ENCODE assay signal across 12 cellular contexts in genomic region chr5:8843766-8844165, GRCh38.
DNase-seq lines count a peak whose midpoint lies in the region; ATAC-seq, FAIRE-seq and TF ChIP-seq lines count a peak whose summit lies in the region.
"Had no signal": no experiment of that assay in that cellular context is flagged by ENCODE, and none has a peak within 500 bp of the region (broad histone marks: within the 10 kb centered on the region; RNA-seq: fewer than 3 reads in every experiment).

No MANE protein-coding gene starts in this region.

- H3K27me3 Mint-ChIP-seq in activated CD4-positive, alpha-beta memory T cell treated with anti-CD3 and anti-CD28 coated beads, Interleukin-2, amount 10 ng/mL, durations not matched to agents 7 days and 5 days, result no peaks in the 10 kb centered on the region
- H3K27me3 Mint-ChIP-seq: stimulated activated memory B cell treated with anti-CD40 and anti-IgM and Interleukin-4, amounts not matched to agents 10 μg/mL and 1 μg/mL and 100 μg/mL, for 72 hours had no signal

- H3K4me1 Mint-ChIP-seq in activated CD4-positive, alpha-beta memory T cell treated with anti-CD3 and anti-CD28 coated beads, Interleukin-2, amount 10 ng/mL, durations not matched to agents 7 days and 5 days, result no peaks in the 10 kb centered on the region
- H3K4me1 Mint-ChIP-seq: stimulated activated memory B cell treated with anti-CD40 and anti-IgM and Interleukin-4, amounts not matched to agents 10 μg/mL and 1 μg/mL and 100 μg/mL, for 72 hours had no signal

- peaks cover 2% of the 10 kb centered on the region for H3K36me3 Mint-ChIP-seq in activated CD4-positive, alpha-beta memory T cell treated with anti-CD3 and anti-CD28 coated beads, Interleukin-2, amount 10 ng/mL, durations not matched to agents 7 days and 5 days (ENCODE audit: low read depth)
- H3K36me3 Mint-ChIP-seq: stimulated activated memory B cell treated with anti-CD40 and anti-IgM and Interleukin-4, amounts not matched to agents 10 μg/mL and 1 μg/mL and 100 μg/mL, for 72 hours had no signal

- H3K4me3 Mint-ChIP-seq in activated CD4-positive, alpha-beta memory T cell treated with anti-CD3 and anti-CD28 coated beads, Interleukin-2, amount 10 ng/mL, durations not matched to agents 7 days and 5 days, result no peak overlapping the region
- H3K4me3 Mint-ChIP-seq: stimulated activated memory B cell treated with anti-CD40 and anti-IgM and Interleukin-4, amounts not matched to agents 10 μg/mL and 1 μg/mL and 100 μg/mL, for 72 hours had no signal

- no peak for ATAC-seq in GM21423 (IDR thresholded peaks at IDR 0.05; ENCODE audit: unreplicated experiment)
- no peak for ATAC-seq in HG02870 (IDR thresholded peaks at IDR 0.05; ENCODE audit: unreplicated experiment)
- ATAC-seq: stimulated activated memory B cell treated with anti-CD40 and anti-IgM and Interleukin-4, amounts not matched to agents 10 μg/mL and 1 μg/mL and 100 μg/mL, for 72 hours had no signal

- POLR2A ChIA-PET in activated CD4-positive, alpha-beta memory T cell treated with anti-CD3 and anti-CD28 coated beads, Interleukin-2, amount 10 ng/mL, durations not matched to agents 7 days and 5 days (lab: Charles Lee), result no interaction called here

- peaks cover 6% of the 10 kb centered on the region for H3K9me3 Mint-ChIP-seq in activated CD4-positive, alpha-beta memory T cell treated with anti-CD3 and anti-CD28 coated beads, Interleukin-2, amount 10 ng/mL, durations not matched to agents 7 days and 5 days

- CTCF ChIA-PET in activated CD4-positive, alpha-beta memory T cell treated with anti-CD3 and anti-CD28 coated beads, Interleukin-2, amount 10 ng/mL, durations not matched to agents 7 days and 5 days (lab: Charles Lee), result no interaction called here

- no peak for FAIRE-seq in D721Med (lab: Jason Lieb, UNC)

- no peak for TF ChIP-seq CTCF in D721Med (IDR thresholded peaks at IDR 0.05; ENCODE audit: insufficient read depth, missing control alignments)

- DNase-seq in DMS79 treated with DMSO at 0.1 percent for 48 hours (lab: John Stamatoyannopoulos, UW), result peak; percentile 96
- DNase-seq in NCI-H748 treated with DMSO at 0.1 percent for 48 hours (lab: John Stamatoyannopoulos, UW), result peak; percentile 65
- DNase-seq in fibroblast of peridontal ligament (ENCODE audit: extremely low read depth), result peak; percentile 72
- DNase-seq in occipital lobe (lab: John Stamatoyannopoulos, UW), result peak; percentile 15
- DNase-seq in D721Med (ENCODE audit: insufficient read length, low spot score), result no peak
- DNase-seq in activated CD4-positive, alpha-beta memory T cell treated with anti-CD3 and anti-CD28 coated beads, Interleukin-2, amount 10 ng/mL, durations not matched to agents 7 days and 5 days, result no peak
- DNase-seq: DMS 273 treated with DMSO at 0.1 percent for 48 hours, NCI-H1092 treated with DMSO at 0.1 percent for 48 hours, T-helper 2 cell had no signal

- H3K27ac Mint-ChIP-seq in activated CD4-positive, alpha-beta memory T cell treated with anti-CD3 and anti-CD28 coated beads, Interleukin-2, amount 10 ng/mL, durations not matched to agents 7 days and 5 days, result no peak overlapping the region
- H3K27ac Mint-ChIP-seq: stimulated activated memory B cell treated with anti-CD40 and anti-IgM and Interleukin-4, amounts not matched to agents 10 μg/mL and 1 μg/mL and 100 μg/mL, for 72 hours had no signal

Comparison
In these comparisons a context has a peak if more than half of its experiments do, and no peak if none do; other contexts are left out.
1. DNase-seq: peak in DMS79 treated with DMSO at 0.1 percent for 48 hours (single experiment), NCI-H748 treated with DMSO at 0.1 percent for 48 hours (single experiment), fibroblast of peridontal ligament (single experiment) and occipital lobe (single experiment); none in D721Med (single experiment) and activated CD4-positive, alpha-beta memory T cell treated with anti-CD3 and anti-CD28 coated beads, Interleukin-2, amount 10 ng/mL, durations not matched to agents 7 days and 5 days (single experiment).